ENCODE assay signal across 1 cellular context in genomic region chr1:104073463-104073902, GRCh38.
TF ChIP-seq lines count a peak whose summit lies in the region.

No MANE protein-coding gene starts in this region.

TF ChIP-seq in GM12878, 131 proteins besides CTCF, POLR2A, EP300 and RAD21 (continued from another document):
- TF ChIP-seq, protein P1, sequence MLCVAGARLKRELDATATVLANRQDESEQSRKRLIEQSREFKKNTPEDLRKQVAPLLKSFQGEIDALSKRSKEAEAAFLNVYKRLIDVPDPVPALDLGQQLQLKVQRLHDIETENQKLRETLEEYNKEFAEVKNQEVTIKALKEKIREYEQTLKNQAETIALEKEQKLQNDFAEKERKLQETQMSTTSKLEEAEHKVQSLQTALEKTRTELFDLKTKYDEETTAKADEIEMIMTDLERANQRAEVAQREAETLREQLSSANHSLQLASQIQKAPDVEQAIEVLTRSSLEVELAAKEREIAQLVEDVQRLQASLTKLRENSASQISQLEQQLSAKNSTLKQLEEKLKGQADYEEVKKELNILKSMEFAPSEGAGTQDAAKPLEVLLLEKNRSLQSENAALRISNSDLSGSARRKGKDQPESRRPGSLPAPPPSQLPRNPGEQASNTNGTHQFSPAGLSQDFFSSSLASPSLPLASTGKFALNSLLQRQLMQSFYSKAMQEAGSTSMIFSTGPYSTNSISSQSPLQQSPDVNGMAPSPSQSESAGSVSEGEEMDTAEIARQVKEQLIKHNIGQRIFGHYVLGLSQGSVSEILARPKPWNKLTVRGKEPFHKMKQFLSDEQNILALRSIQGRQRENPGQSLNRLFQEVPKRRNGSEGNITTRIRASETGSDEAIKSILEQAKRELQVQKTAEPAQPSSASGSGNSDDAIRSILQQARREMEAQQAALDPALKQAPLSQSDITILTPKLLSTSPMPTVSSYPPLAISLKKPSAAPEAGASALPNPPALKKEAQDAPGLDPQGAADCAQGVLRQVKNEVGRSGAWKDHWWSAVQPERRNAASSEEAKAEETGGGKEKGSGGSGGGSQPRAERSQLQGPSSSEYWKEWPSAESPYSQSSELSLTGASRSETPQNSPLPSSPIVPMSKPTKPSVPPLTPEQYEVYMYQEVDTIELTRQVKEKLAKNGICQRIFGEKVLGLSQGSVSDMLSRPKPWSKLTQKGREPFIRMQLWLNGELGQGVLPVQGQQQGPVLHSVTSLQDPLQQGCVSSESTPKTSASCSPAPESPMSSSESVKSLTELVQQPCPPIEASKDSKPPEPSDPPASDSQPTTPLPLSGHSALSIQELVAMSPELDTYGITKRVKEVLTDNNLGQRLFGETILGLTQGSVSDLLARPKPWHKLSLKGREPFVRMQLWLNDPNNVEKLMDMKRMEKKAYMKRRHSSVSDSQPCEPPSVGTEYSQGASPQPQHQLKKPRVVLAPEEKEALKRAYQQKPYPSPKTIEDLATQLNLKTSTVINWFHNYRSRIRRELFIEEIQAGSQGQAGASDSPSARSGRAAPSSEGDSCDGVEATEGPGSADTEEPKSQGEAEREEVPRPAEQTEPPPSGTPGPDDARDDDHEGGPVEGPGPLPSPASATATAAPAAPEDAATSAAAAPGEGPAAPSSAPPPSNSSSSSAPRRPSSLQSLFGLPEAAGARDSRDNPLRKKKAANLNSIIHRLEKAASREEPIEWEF (IDR thresholded peaks at IDR 0.05; ENCODE audit: insufficient replicate concordance, low read depth, low read length), result no peak
- no peak for TF ChIP-seq POLR2AphosphoS2 (IDR thresholded peaks at IDR 0.05; ENCODE audit: low read depth, low read length)
- no peak for TF ChIP-seq DPF2 (IDR thresholded peaks at IDR 0.05)
- TF ChIP-seq, protein P2, sequence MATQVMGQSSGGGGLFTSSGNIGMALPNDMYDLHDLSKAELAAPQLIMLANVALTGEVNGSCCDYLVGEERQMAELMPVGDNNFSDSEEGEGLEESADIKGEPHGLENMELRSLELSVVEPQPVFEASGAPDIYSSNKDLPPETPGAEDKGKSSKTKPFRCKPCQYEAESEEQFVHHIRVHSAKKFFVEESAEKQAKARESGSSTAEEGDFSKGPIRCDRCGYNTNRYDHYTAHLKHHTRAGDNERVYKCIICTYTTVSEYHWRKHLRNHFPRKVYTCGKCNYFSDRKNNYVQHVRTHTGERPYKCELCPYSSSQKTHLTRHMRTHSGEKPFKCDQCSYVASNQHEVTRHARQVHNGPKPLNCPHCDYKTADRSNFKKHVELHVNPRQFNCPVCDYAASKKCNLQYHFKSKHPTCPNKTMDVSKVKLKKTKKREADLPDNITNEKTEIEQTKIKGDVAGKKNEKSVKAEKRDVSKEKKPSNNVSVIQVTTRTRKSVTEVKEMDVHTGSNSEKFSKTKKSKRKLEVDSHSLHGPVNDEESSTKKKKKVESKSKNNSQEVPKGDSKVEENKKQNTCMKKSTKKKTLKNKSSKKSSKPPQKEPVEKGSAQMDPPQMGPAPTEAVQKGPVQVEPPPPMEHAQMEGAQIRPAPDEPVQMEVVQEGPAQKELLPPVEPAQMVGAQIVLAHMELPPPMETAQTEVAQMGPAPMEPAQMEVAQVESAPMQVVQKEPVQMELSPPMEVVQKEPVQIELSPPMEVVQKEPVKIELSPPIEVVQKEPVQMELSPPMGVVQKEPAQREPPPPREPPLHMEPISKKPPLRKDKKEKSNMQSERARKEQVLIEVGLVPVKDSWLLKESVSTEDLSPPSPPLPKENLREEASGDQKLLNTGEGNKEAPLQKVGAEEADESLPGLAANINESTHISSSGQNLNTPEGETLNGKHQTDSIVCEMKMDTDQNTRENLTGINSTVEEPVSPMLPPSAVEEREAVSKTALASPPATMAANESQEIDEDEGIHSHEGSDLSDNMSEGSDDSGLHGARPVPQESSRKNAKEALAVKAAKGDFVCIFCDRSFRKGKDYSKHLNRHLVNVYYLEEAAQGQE (IDR thresholded peaks at IDR 0.05; ENCODE audit: low read depth, low read length), result no peak
- TF ChIP-seq, protein P3, sequence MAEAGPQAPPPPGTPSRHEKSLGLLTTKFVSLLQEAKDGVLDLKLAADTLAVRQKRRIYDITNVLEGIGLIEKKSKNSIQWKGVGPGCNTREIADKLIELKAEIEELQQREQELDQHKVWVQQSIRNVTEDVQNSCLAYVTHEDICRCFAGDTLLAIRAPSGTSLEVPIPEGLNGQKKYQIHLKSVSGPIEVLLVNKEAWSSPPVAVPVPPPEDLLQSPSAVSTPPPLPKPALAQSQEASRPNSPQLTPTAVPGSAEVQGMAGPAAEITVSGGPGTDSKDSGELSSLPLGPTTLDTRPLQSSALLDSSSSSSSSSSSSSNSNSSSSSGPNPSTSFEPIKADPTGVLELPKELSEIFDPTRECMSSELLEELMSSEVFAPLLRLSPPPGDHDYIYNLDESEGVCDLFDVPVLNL (IDR thresholded peaks at IDR 0.05; ENCODE audit: low read depth, low read length), result no peak
TF ChIP-seq in GM12878: peak in this region for 0.
